Comparison of ENCODE assay signal across 1 cellular context in the genomic region with DNA sequence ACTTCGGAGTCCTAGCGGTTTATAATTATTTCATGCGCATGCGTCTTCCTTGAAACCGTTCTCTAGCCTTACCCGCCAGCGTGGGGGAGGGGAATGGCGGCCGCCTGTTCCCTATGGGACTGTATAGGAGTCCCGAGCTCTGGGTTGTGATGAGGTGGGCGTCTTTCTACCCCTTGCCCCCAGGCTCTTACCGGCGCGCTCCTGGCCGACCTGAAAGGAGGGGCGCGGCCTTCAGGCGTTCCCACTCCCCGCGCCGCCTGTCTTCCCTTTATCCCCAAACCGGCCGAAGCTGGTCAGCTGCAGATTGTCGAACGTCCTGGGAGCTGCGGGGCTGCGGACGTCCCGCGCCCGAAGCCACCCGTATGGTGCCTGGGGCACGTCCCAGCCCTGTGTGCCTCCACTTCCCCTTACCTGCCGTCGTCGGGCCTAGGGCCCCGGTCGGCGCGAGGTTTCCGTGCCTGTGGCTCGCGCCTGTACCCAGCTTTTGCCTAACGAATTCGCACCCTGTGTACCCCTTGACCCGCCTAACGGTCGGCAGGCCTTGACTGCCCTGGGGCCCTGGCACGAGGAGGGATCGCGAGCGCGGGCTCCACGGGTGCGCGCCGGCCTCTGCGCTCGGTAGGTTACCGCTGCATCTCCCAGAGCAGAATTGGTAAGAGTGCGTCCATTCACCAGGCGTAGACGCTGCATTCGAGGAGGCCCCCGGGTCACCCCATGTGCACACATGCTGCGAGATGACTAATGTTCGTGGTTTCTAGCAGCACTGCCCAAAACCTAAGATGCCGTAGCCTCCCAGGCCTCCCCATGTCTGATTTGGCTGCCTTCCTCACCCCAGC.
TF ChIP-seq lines count a peak whose summit lies in the region.

No MANE protein-coding gene starts in this region.

TF ChIP-seq in K562, 482 proteins besides CTCF, POLR2A, EP300 and RAD21 (continued from another document and continues in another):
- TF ChIP-seq ZNF24 (IDR thresholded peaks at IDR 0.05) (no peak), MCM3 (IDR thresholded peaks at IDR 0.05) (no peak), RFX7 (CRISPR knock-in tag; IDR thresholded peaks at IDR 0.05) (no peak), ZNF146 (CRISPR knock-in tag; IDR thresholded peaks at IDR 0.05; ENCODE audit: unreplicated experiment) (no peak), ELF2 (CRISPR knock-in tag; IDR thresholded peaks at IDR 0.05) (no peak), SAP30 (IDR thresholded peaks at IDR 0.05; ENCODE audit: borderline replicate concordance, insufficient read depth, low read depth, low read length, poor library complexity, severe bottlenecking) (no peak), MCM2 (IDR thresholded peaks at IDR 0.05; ENCODE audit: low read depth) (no peak), IFI16 (CRISPR knock-in tag; IDR thresholded peaks at IDR 0.05) (no peak), RFX5 (IDR thresholded peaks at IDR 0.05; ENCODE audit: low read depth, low read length) (no peak), CCAR2 (IDR thresholded peaks at IDR 0.05; ENCODE audit: low read depth, low read length) (no peak), MNT (conservative IDR thresholded peaks at IDR 0.05) (0 out of 4 replicates have a peak, but pooled peaks of 1 of the 2 experiments have one; percentile 25), HES1 (IDR thresholded peaks at IDR 0.05; ENCODE audit: low read depth) (no peak), MEF2A (IDR thresholded peaks at IDR 0.05; ENCODE audit: control insufficient read depth, low read depth, low read length) (no peak), CBFA2T2 (conservative IDR thresholded peaks at IDR 0.05) (no peak), ZNF830 (CRISPR knock-in tag; IDR thresholded peaks at IDR 0.05) (peak; percentile 86; the same call in 1 of the 2 replicates), E2F4 (CRISPR knock-in tag; IDR thresholded peaks at IDR 0.05; ENCODE audit: low read depth) (0 out of 2 replicates have a peak, but pooled peaks have one; percentile 58), NCOA2 (IDR thresholded peaks at IDR 0.05; ENCODE audit: partially characterized antibody in 2 of 2) (no peak), CREM (IDR thresholded peaks at IDR 0.05; ENCODE audit: low read depth) (peak; percentile 52; the same call in 1 of the 2 replicates), CXXC5 (CRISPR knock-in tag; IDR thresholded peaks at IDR 0.05) (peak; percentile 50), GTF2E2 (tag; IDR thresholded peaks at IDR 0.05) (peak; percentile 83; the same call in 1 of the 2 replicates), BRD9 (IDR thresholded peaks at IDR 0.05; ENCODE audit: low read depth, partially characterized antibody) (peak; percentile 89), RBM34 (IDR thresholded peaks at IDR 0.05; ENCODE audit: borderline replicate concordance, insufficient read depth, low read length) (no peak), NR3C1 (CRISPR knock-in tag; IDR thresholded peaks at IDR 0.05) (peak; percentile 50; the same call in 1 of the 2 replicates), SMARCA4 (IDR thresholded peaks at IDR 0.05) (0 out of 2 replicates have a peak, but pooled peaks have one; percentile 25), ZNF395 (CRISPR knock-in tag; IDR thresholded peaks at IDR 0.05) (peak; percentile 95), FIP1L1 (IDR thresholded peaks at IDR 0.05; ENCODE audit: low read depth, low read length, poor library complexity, severe bottlenecking) (peak; percentile 42), ZNF785 (CRISPR knock-in tag; IDR thresholded peaks at IDR 0.05) (no peak), ZBTB33 (CRISPR knock-in tag; IDR thresholded peaks at IDR 0.05) (peak; percentile 26; the same call in 1 of the 2 replicates), COPS2 (conservative IDR thresholded peaks at IDR 0.05) (no peak), PTRF (tag; IDR thresholded peaks at IDR 0.05) (no peak), ZKSCAN8 (CRISPR knock-in tag; IDR thresholded peaks at IDR 0.05) (peak; percentile 83; the same call in 1 of the 2 replicates), GATA2 (CRISPR knock-in tag; IDR thresholded peaks at IDR 0.05) (no peak), TAF9B (IDR thresholded peaks at IDR 0.05; ENCODE audit: partially characterized antibody) (peak; percentile 60), FOXJ3 (CRISPR knock-in tag; IDR thresholded peaks at IDR 0.05) (no peak), RBM22 (IDR thresholded peaks at IDR 0.05; ENCODE audit: low read depth, low read length, poor library complexity, severe bottlenecking) (no peak), BCL6 (CRISPR knock-in tag; IDR thresholded peaks at IDR 0.05) (no peak), POLR2H (tag; IDR thresholded peaks at IDR 0.05; ENCODE audit: low read depth) (no peak), ZNF184 (CRISPR knock-in tag; IDR thresholded peaks at IDR 0.05) (no peak), ZNF408 (CRISPR knock-in tag; IDR thresholded peaks at IDR 0.05; ENCODE audit: low read depth) (no peak), POLR2B (IDR thresholded peaks at IDR 0.05; ENCODE audit: low read depth, partially characterized antibody) (no peak), LCOR (CRISPR knock-in tag; IDR thresholded peaks at IDR 0.05) (peak; percentile 86), ARID1B (IDR thresholded peaks at IDR 0.05) (0 out of 2 replicates have a peak, but pooled peaks have one; percentile 52), FOSL1 (tag; conservative IDR thresholded peaks at IDR 0.05) (peak; percentile 90)
- TF ChIP-seq, protein P1, sequence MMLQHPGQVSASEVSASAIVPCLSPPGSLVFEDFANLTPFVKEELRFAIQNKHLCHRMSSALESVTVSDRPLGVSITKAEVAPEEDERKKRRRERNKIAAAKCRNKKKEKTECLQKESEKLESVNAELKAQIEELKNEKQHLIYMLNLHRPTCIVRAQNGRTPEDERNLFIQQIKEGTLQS (IDR thresholded peaks at IDR 0.05), result peak; percentile 50
- TF ChIP-seq, protein P1 (CRISPR knock-in tag; conservative IDR thresholded peaks at IDR 0.05), result 0 out of 2 replicates have a peak, but pooled peaks have one; percentile 24
- TF ChIP-seq, protein P2, sequence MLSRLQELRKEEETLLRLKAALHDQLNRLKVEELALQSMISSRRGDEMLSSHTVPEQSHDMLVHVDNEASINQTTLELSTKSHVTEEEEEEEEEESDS (CRISPR knock-in tag; IDR thresholded peaks at IDR 0.05), result no peak
- TF ChIP-seq, protein P3, sequence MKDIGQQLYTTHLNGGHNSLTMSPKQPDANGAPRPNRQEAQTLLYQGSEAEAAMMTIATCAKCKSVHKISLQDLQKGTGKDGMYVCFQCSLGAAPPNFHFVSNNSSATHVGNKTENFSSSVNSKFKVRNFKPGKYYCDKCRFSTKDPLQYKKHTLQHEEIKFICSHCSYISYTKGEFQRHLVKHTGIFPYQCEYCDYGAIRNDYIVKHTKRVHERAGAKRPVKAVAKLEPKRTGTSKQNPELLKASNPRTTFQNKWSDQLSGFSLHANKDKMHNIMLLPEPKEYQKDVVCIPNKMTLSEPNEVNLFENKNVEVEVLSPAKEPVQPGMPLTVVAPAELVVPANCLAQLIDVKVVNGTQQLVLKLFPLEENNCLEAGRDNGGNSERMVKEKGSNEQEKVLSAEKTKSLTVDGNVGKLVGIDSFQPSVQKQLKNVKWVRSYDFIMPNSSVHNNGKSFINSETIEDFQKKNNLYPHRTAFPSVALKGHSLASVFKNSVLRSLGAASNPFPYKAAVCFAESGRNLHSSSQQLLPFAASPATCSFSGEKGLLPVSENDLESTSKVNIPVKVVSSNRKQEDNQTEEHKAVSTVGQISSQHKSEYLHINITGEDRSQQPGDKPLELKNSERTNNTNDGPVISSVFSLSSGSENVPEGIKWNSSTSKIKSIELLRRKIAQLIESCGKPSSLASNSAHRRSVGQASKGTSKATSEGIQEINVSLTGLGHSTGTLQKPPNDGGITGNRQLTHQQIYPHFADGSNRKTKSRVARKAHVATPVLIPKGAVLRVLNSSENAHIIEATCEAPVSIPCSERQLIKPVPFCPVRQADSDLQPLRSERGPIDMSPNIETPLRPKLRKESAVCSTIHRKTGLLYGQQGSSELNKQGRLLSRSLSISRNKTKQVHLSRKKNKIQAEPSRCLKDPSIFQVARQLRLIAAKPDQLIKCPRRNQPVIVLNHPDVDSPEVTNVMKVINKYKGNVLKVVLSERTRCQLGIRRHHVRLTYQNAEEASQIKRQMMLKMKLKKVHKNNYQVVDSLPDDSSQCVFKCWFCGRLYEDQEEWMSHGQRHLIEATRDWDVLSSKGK (CRISPR knock-in tag; IDR thresholded peaks at IDR 0.05), result no peak
- TF ChIP-seq, protein P4, sequence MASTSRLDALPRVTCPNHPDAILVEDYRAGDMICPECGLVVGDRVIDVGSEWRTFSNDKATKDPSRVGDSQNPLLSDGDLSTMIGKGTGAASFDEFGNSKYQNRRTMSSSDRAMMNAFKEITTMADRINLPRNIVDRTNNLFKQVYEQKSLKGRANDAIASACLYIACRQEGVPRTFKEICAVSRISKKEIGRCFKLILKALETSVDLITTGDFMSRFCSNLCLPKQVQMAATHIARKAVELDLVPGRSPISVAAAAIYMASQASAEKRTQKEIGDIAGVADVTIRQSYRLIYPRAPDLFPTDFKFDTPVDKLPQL (IDR thresholded peaks at IDR 0.05; ENCODE audit: extremely low read depth, insufficient read length), result no peak
- TF ChIP-seq, protein P5, sequence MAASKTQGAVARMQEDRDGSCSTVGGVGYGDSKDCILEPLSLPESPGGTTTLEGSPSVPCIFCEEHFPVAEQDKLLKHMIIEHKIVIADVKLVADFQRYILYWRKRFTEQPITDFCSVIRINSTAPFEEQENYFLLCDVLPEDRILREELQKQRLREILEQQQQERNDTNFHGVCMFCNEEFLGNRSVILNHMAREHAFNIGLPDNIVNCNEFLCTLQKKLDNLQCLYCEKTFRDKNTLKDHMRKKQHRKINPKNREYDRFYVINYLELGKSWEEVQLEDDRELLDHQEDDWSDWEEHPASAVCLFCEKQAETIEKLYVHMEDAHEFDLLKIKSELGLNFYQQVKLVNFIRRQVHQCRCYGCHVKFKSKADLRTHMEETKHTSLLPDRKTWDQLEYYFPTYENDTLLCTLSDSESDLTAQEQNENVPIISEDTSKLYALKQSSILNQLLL (CRISPR knock-in tag; IDR thresholded peaks at IDR 0.05; ENCODE audit: borderline replicate concordance), result no peak
